1 cellular context compared by ENCODE assay signal in the genomic region with DNA sequence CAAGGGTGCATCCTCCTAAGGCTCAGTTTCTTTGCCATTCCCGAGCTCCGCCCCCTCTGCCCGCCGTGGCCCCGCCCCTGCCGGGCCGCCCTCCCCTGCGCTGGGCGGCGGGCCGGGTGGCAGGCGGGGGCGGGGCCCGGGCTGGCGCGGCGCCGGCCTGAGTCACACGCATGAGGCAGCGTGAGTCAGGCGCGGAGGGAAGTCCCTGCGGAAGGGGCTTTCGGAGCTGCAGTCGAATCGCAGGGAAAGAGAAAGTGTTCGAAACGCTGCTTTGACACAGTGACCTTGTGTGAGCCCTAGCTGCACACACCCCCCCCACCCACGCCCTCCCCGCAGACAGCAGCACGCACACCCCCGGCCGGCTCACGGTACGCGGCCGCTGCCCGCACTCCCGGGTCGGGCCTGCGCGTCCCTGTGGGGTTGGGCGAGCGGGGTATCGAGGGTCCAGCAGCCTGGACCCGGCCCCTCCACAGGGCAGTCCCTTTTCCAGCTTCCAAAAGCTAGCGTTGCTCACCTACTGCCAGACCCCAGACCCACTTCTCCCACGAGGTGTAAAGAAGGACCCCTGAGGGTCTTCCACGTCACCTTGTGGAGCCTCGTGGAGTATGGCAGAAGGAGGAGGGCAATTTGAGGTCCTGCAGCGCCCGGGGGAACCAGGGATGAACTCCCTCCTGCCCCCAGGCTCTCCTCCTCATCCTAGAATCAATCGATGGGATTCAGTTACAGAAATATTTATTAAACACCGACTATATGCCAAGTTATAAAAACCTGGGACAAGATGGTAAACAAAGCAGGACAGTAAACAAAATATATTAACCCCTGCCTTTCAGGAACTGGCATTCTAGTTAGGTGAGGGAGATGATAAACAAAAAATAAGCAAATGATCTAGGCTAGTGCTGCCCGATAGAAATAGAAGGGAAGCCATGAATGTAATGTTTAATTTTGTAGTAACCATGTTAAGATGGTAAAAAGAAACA.
TF ChIP-seq lines count a peak whose summit lies in the region.

No MANE protein-coding gene starts in this region.

TF ChIP-seq in K562, 482 proteins besides CTCF, POLR2A, EP300 and RAD21 (continued from another document and continues in another):
- TF ChIP-seq, protein P1, sequence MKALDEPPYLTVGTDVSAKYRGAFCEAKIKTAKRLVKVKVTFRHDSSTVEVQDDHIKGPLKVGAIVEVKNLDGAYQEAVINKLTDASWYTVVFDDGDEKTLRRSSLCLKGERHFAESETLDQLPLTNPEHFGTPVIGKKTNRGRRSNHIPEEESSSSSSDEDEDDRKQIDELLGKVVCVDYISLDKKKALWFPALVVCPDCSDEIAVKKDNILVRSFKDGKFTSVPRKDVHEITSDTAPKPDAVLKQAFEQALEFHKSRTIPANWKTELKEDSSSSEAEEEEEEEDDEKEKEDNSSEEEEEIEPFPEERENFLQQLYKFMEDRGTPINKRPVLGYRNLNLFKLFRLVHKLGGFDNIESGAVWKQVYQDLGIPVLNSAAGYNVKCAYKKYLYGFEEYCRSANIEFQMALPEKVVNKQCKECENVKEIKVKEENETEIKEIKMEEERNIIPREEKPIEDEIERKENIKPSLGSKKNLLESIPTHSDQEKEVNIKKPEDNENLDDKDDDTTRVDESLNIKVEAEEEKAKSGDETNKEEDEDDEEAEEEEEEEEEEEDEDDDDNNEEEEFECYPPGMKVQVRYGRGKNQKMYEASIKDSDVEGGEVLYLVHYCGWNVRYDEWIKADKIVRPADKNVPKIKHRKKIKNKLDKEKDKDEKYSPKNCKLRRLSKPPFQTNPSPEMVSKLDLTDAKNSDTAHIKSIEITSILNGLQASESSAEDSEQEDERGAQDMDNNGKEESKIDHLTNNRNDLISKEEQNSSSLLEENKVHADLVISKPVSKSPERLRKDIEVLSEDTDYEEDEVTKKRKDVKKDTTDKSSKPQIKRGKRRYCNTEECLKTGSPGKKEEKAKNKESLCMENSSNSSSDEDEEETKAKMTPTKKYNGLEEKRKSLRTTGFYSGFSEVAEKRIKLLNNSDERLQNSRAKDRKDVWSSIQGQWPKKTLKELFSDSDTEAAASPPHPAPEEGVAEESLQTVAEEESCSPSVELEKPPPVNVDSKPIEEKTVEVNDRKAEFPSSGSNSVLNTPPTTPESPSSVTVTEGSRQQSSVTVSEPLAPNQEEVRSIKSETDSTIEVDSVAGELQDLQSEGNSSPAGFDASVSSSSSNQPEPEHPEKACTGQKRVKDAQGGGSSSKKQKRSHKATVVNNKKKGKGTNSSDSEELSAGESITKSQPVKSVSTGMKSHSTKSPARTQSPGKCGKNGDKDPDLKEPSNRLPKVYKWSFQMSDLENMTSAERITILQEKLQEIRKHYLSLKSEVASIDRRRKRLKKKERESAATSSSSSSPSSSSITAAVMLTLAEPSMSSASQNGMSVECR (CRISPR knock-in tag; IDR thresholded peaks at IDR 0.05): peak; percentile 47; the same call in 1 of the 2 replicates
- TF ChIP-seq CBX3 (IDR thresholded peaks at IDR 0.05; ENCODE audit: borderline replicate concordance in 1 of 2, low read length in 2 of 2): peak in 1 of 2 experiments; percentile 51; a peak in 1 of 3 replicates
- peak; percentile 69 for TF ChIP-seq TAF1 (IDR thresholded peaks at IDR 0.05; ENCODE audit: control insufficient read depth, extremely low read depth, insufficient read depth, low read length, severe bottlenecking)
- TF ChIP-seq, protein P2, sequence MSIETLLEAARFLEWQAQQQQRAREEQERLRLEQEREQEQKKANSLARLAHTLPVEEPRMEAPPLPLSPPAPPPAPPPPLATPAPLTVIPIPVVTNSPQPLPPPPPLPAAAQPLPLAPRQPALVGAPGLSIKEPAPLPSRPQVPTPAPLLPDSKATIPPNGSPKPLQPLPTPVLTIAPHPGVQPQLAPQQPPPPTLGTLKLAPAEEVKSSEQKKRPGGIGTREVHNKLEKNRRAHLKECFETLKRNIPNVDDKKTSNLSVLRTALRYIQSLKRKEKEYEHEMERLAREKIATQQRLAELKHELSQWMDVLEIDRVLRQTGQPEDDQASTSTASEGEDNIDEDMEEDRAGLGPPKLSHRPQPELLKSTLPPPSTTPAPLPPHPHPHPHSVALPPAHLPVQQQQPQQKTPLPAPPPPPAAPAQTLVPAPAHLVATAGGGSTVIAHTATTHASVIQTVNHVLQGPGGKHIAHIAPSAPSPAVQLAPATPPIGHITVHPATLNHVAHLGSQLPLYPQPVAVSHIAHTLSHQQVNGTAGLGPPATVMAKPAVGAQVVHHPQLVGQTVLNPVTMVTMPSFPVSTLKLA (conservative IDR thresholded peaks at IDR 0.05): peak; percentile 68 to 81; a peak in 3 of 4 replicates
- TF ChIP-seq, protein P3, sequence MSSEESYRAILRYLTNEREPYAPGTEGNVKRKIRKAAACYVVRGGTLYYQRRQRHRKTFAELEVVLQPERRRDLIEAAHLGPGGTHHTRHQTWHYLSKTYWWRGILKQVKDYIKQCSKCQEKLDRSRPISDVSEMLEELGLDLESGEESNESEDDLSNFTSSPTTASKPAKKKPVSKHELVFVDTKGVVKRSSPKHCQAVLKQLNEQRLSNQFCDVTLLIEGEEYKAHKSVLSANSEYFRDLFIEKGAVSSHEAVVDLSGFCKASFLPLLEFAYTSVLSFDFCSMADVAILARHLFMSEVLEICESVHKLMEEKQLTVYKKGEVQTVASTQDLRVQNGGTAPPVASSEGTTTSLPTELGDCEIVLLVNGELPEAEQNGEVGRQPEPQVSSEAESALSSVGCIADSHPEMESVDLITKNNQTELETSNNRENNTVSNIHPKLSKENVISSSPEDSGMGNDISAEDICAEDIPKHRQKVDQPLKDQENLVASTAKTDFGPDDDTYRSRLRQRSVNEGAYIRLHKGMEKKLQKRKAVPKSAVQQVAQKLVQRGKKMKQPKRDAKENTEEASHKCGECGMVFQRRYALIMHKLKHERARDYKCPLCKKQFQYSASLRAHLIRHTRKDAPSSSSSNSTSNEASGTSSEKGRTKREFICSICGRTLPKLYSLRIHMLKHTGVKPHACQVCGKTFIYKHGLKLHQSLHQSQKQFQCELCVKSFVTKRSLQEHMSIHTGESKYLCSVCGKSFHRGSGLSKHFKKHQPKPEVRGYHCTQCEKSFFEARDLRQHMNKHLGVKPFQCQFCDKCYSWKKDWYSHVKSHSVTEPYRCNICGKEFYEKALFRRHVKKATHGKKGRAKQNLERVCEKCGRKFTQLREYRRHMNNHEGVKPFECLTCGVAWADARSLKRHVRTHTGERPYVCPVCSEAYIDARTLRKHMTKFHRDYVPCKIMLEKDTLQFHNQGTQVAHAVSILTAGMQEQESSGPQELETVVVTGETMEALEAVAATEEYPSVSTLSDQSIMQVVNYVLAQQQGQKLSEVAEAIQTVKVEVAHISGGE (CRISPR knock-in tag; IDR thresholded peaks at IDR 0.05): peak in 1 of 3 experiments; percentile 49; a peak in 1 of 6 replicates
- peak; percentile 49; the same call in 1 of the 2 replicates for TF ChIP-seq NFIC (IDR thresholded peaks at IDR 0.05)
- TF ChIP-seq COPS2 (conservative IDR thresholded peaks at IDR 0.05): no peak
- peak; percentile 92 for TF ChIP-seq CXXC5 (CRISPR knock-in tag; IDR thresholded peaks at IDR 0.05)
- TF ChIP-seq ZNF23 (CRISPR knock-in tag; IDR thresholded peaks at IDR 0.05): no peak
- TF ChIP-seq, protein P4, sequence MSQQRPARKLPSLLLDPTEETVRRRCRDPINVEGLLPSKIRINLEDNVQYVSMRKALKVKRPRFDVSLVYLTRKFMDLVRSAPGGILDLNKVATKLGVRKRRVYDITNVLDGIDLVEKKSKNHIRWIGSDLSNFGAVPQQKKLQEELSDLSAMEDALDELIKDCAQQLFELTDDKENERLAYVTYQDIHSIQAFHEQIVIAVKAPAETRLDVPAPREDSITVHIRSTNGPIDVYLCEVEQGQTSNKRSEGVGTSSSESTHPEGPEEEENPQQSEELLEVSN (IDR thresholded peaks at IDR 0.05; ENCODE audit: borderline replicate concordance in 1 of 2, extremely low read depth in 1 of 2, insufficient read depth in 1 of 2, insufficient read length in 1 of 2, low read depth in 1 of 2, low read length in 1 of 2, poor library complexity in 1 of 2, severe bottlenecking in 1 of 2): peak; percentile 36 to 78
- peak; percentile 78 for TF ChIP-seq NFRKB (IDR thresholded peaks at IDR 0.05; ENCODE audit: low read depth)
- TF ChIP-seq RBBP5 (IDR thresholded peaks at IDR 0.05; ENCODE audit: borderline replicate concordance, insufficient read depth, low read length, poor library complexity, severe bottlenecking): peak; percentile 46
- TF ChIP-seq, protein P5, sequence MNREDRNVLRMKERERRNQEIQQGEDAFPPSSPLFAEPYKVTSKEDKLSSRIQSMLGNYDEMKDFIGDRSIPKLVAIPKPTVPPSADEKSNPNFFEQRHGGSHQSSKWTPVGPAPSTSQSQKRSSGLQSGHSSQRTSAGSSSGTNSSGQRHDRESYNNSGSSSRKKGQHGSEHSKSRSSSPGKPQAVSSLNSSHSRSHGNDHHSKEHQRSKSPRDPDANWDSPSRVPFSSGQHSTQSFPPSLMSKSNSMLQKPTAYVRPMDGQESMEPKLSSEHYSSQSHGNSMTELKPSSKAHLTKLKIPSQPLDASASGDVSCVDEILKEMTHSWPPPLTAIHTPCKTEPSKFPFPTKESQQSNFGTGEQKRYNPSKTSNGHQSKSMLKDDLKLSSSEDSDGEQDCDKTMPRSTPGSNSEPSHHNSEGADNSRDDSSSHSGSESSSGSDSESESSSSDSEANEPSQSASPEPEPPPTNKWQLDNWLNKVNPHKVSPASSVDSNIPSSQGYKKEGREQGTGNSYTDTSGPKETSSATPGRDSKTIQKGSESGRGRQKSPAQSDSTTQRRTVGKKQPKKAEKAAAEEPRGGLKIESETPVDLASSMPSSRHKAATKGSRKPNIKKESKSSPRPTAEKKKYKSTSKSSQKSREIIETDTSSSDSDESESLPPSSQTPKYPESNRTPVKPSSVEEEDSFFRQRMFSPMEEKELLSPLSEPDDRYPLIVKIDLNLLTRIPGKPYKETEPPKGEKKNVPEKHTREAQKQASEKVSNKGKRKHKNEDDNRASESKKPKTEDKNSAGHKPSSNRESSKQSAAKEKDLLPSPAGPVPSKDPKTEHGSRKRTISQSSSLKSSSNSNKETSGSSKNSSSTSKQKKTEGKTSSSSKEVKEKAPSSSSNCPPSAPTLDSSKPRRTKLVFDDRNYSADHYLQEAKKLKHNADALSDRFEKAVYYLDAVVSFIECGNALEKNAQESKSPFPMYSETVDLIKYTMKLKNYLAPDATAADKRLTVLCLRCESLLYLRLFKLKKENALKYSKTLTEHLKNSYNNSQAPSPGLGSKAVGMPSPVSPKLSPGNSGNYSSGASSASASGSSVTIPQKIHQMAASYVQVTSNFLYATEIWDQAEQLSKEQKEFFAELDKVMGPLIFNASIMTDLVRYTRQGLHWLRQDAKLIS (CRISPR knock-in tag; IDR thresholded peaks at IDR 0.05): peak; percentile 70; the same call in 1 of the 2 replicates
- no peak for TF ChIP-seq CREBBP (IDR thresholded peaks at IDR 0.05; ENCODE audit: low read depth, low read length)
- peak; percentile 59 for TF ChIP-seq TEAD4 (IDR thresholded peaks at IDR 0.05; ENCODE audit: low read length)
- no peak for TF ChIP-seq TEAD4 (CRISPR knock-in tag; IDR thresholded peaks at IDR 0.05; ENCODE audit: borderline replicate concordance)
- TF ChIP-seq FOXK1 (CRISPR knock-in tag; IDR thresholded peaks at IDR 0.05; ENCODE audit: borderline replicate concordance): 0 out of 2 replicates have a peak, but pooled peaks have one; percentile 68
- TF ChIP-seq C11orf30 (IDR thresholded peaks at IDR 0.05; ENCODE audit: low read depth): no peak
- TF ChIP-seq, protein P6, sequence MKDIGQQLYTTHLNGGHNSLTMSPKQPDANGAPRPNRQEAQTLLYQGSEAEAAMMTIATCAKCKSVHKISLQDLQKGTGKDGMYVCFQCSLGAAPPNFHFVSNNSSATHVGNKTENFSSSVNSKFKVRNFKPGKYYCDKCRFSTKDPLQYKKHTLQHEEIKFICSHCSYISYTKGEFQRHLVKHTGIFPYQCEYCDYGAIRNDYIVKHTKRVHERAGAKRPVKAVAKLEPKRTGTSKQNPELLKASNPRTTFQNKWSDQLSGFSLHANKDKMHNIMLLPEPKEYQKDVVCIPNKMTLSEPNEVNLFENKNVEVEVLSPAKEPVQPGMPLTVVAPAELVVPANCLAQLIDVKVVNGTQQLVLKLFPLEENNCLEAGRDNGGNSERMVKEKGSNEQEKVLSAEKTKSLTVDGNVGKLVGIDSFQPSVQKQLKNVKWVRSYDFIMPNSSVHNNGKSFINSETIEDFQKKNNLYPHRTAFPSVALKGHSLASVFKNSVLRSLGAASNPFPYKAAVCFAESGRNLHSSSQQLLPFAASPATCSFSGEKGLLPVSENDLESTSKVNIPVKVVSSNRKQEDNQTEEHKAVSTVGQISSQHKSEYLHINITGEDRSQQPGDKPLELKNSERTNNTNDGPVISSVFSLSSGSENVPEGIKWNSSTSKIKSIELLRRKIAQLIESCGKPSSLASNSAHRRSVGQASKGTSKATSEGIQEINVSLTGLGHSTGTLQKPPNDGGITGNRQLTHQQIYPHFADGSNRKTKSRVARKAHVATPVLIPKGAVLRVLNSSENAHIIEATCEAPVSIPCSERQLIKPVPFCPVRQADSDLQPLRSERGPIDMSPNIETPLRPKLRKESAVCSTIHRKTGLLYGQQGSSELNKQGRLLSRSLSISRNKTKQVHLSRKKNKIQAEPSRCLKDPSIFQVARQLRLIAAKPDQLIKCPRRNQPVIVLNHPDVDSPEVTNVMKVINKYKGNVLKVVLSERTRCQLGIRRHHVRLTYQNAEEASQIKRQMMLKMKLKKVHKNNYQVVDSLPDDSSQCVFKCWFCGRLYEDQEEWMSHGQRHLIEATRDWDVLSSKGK (CRISPR knock-in tag; IDR thresholded peaks at IDR 0.05): no peak
- TF ChIP-seq BCOR (IDR thresholded peaks at IDR 0.05): no peak
- peak; percentile 24; the same call in 1 of the 2 replicates for TF ChIP-seq GATAD2A (IDR thresholded peaks at IDR 0.05)
- peak; percentile 87 for TF ChIP-seq POLR2G (IDR thresholded peaks at IDR 0.05; ENCODE audit: low read depth, low read length)
- peak; percentile 66; the same call in 1 of the 2 replicates for TF ChIP-seq HDAC8 (tag; IDR thresholded peaks at IDR 0.05)
- peak; percentile 81 for TF ChIP-seq TBP (optimal IDR thresholded peaks at IDR 0.05; ENCODE audit: low read depth, low read length)
- TF ChIP-seq, protein P7, sequence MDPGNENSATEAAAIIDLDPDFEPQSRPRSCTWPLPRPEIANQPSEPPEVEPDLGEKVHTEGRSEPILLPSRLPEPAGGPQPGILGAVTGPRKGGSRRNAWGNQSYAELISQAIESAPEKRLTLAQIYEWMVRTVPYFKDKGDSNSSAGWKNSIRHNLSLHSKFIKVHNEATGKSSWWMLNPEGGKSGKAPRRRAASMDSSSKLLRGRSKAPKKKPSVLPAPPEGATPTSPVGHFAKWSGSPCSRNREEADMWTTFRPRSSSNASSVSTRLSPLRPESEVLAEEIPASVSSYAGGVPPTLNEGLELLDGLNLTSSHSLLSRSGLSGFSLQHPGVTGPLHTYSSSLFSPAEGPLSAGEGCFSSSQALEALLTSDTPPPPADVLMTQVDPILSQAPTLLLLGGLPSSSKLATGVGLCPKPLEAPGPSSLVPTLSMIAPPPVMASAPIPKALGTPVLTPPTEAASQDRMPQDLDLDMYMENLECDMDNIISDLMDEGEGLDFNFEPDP (CRISPR knock-in tag; IDR thresholded peaks at IDR 0.05): no peak
- TF ChIP-seq KDM2B (CRISPR knock-in tag; IDR thresholded peaks at IDR 0.05): peak; percentile 77
- peak; percentile 93 for TF ChIP-seq RBFOX2 (IDR thresholded peaks at IDR 0.05; ENCODE audit: low read depth, low read length)
